ENCODE assay signal across 27 cellular contexts in the genomic region with DNA sequence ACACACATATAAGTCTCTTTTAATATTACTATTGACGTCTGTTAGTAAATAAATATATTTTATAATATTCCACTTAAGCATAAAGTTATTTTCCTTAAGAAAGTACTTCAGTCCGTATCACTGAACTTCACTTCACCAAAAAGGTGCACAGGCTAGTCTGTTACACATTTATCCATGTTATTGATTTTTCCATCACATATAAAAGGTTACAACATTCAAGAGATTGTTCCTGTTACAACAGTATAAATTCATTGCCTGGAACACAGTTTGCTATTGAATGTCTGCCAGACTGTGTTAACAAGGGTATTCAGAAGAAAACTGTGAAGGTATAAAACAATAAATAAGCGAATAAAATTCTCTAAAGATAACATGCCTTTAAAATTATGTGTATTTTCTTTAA.
"Had no signal": no experiment of that assay in that cellular context is flagged by ENCODE, and none has a peak within 500 bp of the region (broad histone marks: within the 10 kb centered on the region; RNA-seq: fewer than 3 reads in every experiment).

No MANE protein-coding gene starts in this region.

- H3K27me3 ChIP-seq: esophagus muscularis mucosa, foreskin keratinocyte, heart left ventricle, hepatocyte, stomach, thyroid gland, vagina had no signal

- H3K9me3 ChIP-seq: esophagus muscularis mucosa, gastroesophageal sphincter, heart left ventricle, left ventricle myocardium inferior, lower lobe of right lung, psoas muscle, stomach, thyroid gland, vagina had no signal

- FAIRE-seq: endothelial cell of umbilical vein had no signal

- H3K4me1 Mint-ChIP-seq: naive thymus-derived CD8-positive, alpha-beta T cell; nephron progenitor cell; stimulated activated effector memory CD8-positive, alpha-beta T cell treated with anti-CD3 and anti-CD28 coated beads, Interleukin-12 subunit alpha, Interleukin-12 subunit beta, amount 100 ng/mL, for 72 hours had no signal

- H3K36me3 ChIP-seq: esophagus muscularis mucosa, gastroesophageal sphincter, heart left ventricle, left ventricle myocardium inferior, lower lobe of right lung, stomach, thyroid gland, vagina had no signal

- DNase-seq: dermis blood vessel endothelial cell; effector memory CD4-positive, alpha-beta T cell; foreskin keratinocyte; heart left ventricle; left cardiac atrium; left ventricle myocardium inferior; lower lobe of right lung; naive thymus-derived CD8-positive, alpha-beta T cell; nephron progenitor cell; nucleus accumbens; posterior cingulate gyrus; psoas muscle; right cardiac atrium; stimulated activated CD4-positive, alpha-beta T cell treated with anti-CD3 and anti-CD28 coated beads, Interleukin-2, amount 100 ng/mL, for 24 hours; stimulated activated CD4-positive, alpha-beta T cell treated with anti-CD3 and anti-CD28 coated beads, Interleukin-4, amount 100 ng/mL, for 24 hours; stimulated activated naive CD4-positive, alpha-beta T cell treated with Interleukin-2 at 50 U/mL for 16 hours; stomach; thyroid gland; trophoblast cell had no signal

- H3K9me3 Mint-ChIP-seq: nephron progenitor cell had no signal

- H3K4me3 Mint-ChIP-seq: naive thymus-derived CD8-positive, alpha-beta T cell; nephron progenitor cell; stimulated activated effector memory CD8-positive, alpha-beta T cell treated with anti-CD3 and anti-CD28 coated beads, Interleukin-12 subunit alpha, Interleukin-12 subunit beta, amount 100 ng/mL, for 72 hours had no signal

- H3K27ac Mint-ChIP-seq: naive thymus-derived CD8-positive, alpha-beta T cell; nephron progenitor cell; stimulated activated effector memory CD8-positive, alpha-beta T cell treated with anti-CD3 and anti-CD28 coated beads, Interleukin-12 subunit alpha, Interleukin-12 subunit beta, amount 100 ng/mL, for 72 hours had no signal

- H3K27ac ChIP-seq: coronary artery, esophagus muscularis mucosa, foreskin keratinocyte, gastroesophageal sphincter, heart left ventricle, hepatocyte, left ventricle myocardium inferior, lower lobe of right lung, psoas muscle, stomach, thyroid gland, vagina had no signal

- H3K4me1 ChIP-seq: esophagus muscularis mucosa, foreskin keratinocyte, gastroesophageal sphincter, heart left ventricle, left ventricle myocardium inferior, lower lobe of right lung, psoas muscle, stomach, vagina had no signal

- H3K36me3 Mint-ChIP-seq: stimulated activated effector memory CD8-positive, alpha-beta T cell treated with anti-CD3 and anti-CD28 coated beads, Interleukin-12 subunit alpha, Interleukin-12 subunit beta, amount 100 ng/mL, for 72 hours had no signal

- H3K27me3 Mint-ChIP-seq: naive thymus-derived CD8-positive, alpha-beta T cell had no signal

- H3K4me3 ChIP-seq: coronary artery, esophagus muscularis mucosa, gastroesophageal sphincter, heart left ventricle, hepatocyte, left ventricle myocardium inferior, lower lobe of right lung, psoas muscle, smooth muscle cell, stomach, thyroid gland, vagina had no signal
